ENCODE assay signal across 9 cellular contexts in the genomic region with DNA sequence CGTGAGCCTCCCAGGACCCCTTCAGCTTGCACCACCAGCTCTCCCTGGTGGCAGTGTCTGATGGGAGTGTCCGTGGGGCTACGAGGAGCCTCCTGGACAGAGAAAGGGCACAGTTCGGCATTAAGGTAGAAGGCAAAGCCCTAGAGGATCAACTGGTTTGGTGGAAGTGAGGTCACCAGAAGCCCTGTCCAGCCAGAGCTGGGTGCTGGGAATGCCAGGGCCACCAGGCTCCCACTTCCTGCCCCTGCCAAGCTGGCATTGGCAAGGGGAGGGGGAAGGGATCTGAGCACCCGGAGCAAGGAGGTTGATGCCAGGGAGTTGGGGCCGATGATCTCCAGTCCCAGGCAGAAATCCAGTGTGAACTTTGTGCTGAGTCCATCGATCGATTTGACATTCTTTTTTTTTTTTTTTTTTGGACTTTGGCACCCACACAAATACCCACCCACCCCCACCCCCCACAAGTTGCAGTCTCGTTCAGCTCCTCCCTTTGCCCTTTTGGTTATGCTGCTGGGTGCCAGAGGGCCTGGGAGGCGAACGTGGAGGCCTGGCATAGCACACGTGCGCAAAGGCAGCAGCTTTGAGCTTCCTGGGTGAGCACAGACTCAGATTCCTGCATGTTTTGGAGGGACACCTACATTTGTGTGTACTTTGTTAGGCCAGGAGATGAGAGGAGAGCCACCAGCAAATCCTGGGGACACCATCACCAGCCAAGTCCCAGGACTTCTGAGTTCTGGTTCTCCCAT. TPM values are rescaled to one million over a fixed set of nuclear protein-coding genes. Genes with fewer than 3 reads are reported as not detected.
DNase-seq lines count a peak whose midpoint lies in the region; ATAC-seq, FAIRE-seq and TF ChIP-seq lines count a peak whose summit lies in the region.
"Had no signal": no experiment of that assay in that cellular context is flagged by ENCODE, and none has a peak within 500 bp of the region (broad histone marks: within the 10 kb centered on the region; RNA-seq: fewer than 3 reads in every experiment).

No MANE protein-coding gene starts in this region.

- POLR2A ChIA-PET in K562 (lab: Yijun Ruan, JAX), result interaction anchor here (0.6 to 3.6 kb wide), 7 partner anchors 10 to 122 kb away, joined by 3 to 22 read pairs (median 3); a partner anchor contains a TSS

- peaks cover 14% of the 10 kb centered on the region; the same call in 1 of the 2 replicates for H4K20me1 ChIP-seq in K562 (replicated peaks; ENCODE audit: control insufficient read depth, insufficient read depth, low read length)

- BruUV-seq in K562 (replicated peaks; lab: Mats Ljungman, UMichigan), result no TSS peak

- peak overlapping the region; percentile 88 for H3K27ac Mint-ChIP-seq in activated naive CD4-positive, alpha-beta T cell treated with anti-CD3 and anti-CD28 coated beads, Interleukin-2, amount 10 ng/mL, durations not matched to agents 7 days and 5 days

- no peak overlapping the region for H2AFZ ChIP-seq in K562 (ENCODE audit: low read depth, low read length)

- H3K4me2 ChIP-seq in K562 (ENCODE audit: insufficient read depth, low read length), result peak overlapping the region; percentile 74

- no peak for TF ChIP-seq RAD21 in K562 (CRISPR knock-in tag; conservative IDR thresholded peaks at IDR 0.05 in 1 of 2, IDR thresholded peaks at IDR 0.05 in 1 of 2)

- H3K27ac ChIP-seq in K562 (ENCODE audit: extremely low read depth, low read depth, low read length), result no peak overlapping the region
- H3K27ac ChIP-seq in tibial nerve, result peak overlapping the region; percentile 65 to 94 (median 92)

- H3K9me3 ChIP-seq in K562 (replicated peaks; ENCODE audit: control insufficient read depth, insufficient read depth, low read depth, low read length), result no peaks in the 10 kb centered on the region
- H3K9me3 ChIP-seq in tibial nerve, result no peaks in the 10 kb centered on the region

- H3K79me2 ChIP-seq in K562 (ENCODE audit: control insufficient read depth, insufficient read depth, low read length), result peaks cover 61% of the 10 kb centered on the region

- peaks cover 6% of the 10 kb centered on the region for H3K9me1 ChIP-seq in K562 (ENCODE audit: control insufficient read depth, insufficient read depth, low read length)

- H3K36me3 ChIP-seq in K562 (ENCODE audit: control insufficient read depth, insufficient read depth, low read length), result peaks cover 13% of the 10 kb centered on the region; the same call in 2 of the 3 replicates
- no peaks in the 10 kb centered on the region for H3K36me3 ChIP-seq in tibial nerve

- H3K4me3 ChIP-seq in K562 (peak overlapping the region; percentile 93; the same call in 1 of the 2 replicates), tibial nerve (peak overlapping the region; percentile 82 to 98 (median 92))

- TF ChIP-seq CTCF in K562 (IDR thresholded peaks at IDR 0.05 in 2 of 3, conservative IDR thresholded peaks at IDR 0.05 in 1 of 3; ENCODE audit: insufficient read depth in 2 of 3, low read depth in 1 of 3, low read length in 3 of 3), result no peak
- no peak for TF ChIP-seq CTCF in tibial nerve (IDR thresholded peaks at IDR 0.05)

- no peaks in the 10 kb centered on the region for H3K27me3 Mint-ChIP-seq in activated naive CD4-positive, alpha-beta T cell treated with anti-CD3 and anti-CD28 coated beads, Interleukin-2, amount 10 ng/mL, durations not matched to agents 7 days and 5 days

- no peak for FAIRE-seq in K562 (lab: Jason Lieb, UNC)

- peaks cover 67% of the 10 kb centered on the region for H3K4me1 Mint-ChIP-seq in activated naive CD4-positive, alpha-beta T cell treated with anti-CD3 and anti-CD28 coated beads, Interleukin-2, amount 10 ng/mL, durations not matched to agents 7 days and 5 days

- in situ Hi-C loops in K562 (cut with MboI), result no loop called here

- no peak for TF ChIP-seq POLR2A in K562 (conservative IDR thresholded peaks at IDR 0.05)
- TF ChIP-seq POLR2A in tibial nerve (IDR thresholded peaks at IDR 0.05), result peak in 1 of 2 donors; percentile 16

- H3K9ac ChIP-seq in K562 (ENCODE audit: insufficient read depth in 1 of 2, low read depth in 2 of 2, low read length in 2 of 2), result peak overlapping the region; percentile 82 to 97; a peak in 2 of 4 replicates

- H3K27me3 ChIP-seq in K562 (ENCODE audit: control insufficient read depth in 2 of 2, insufficient read depth in 2 of 2, low read length in 2 of 2), result no peaks in the 10 kb centered on the region
- H3K27me3 ChIP-seq in tibial nerve, result no peaks in the 10 kb centered on the region

- CTCF ChIA-PET in activated naive CD4-positive, alpha-beta T cell treated with anti-CD3 and anti-CD28 coated beads, Interleukin-2, amount 10 ng/mL, durations not matched to agents 7 days and 5 days (lab: Charles Lee), result interaction anchor here (0.8 to 7.3 kb wide), 14 partner anchors 8 to 114 kb away, joined by 3 to 43 read pairs (median 6); a partner anchor contains a TSS
- CTCF ChIA-PET in K562 (lab: Yijun Ruan, JAX; ENCODE audit: low intra/inter-chr PET ratio), result no interaction called here

- intact Hi-C loops in K562 (cut with micrococcal nuclease), result no loop called here

- peak overlapping the region; percentile 99 for H3K4me3 Mint-ChIP-seq in activated naive CD4-positive, alpha-beta T cell treated with anti-CD3 and anti-CD28 coated beads, Interleukin-2, amount 10 ng/mL, durations not matched to agents 7 days and 5 days

- TF ChIP-seq EP300 in K562 (IDR thresholded peaks at IDR 0.05; ENCODE audit: low read length) (no peak), tibial nerve (IDR thresholded peaks at IDR 0.05) (peak in 1 of 2 donors; percentile 41)

- H3K4me1 ChIP-seq in K562 (replicated peaks in 1 of 2; ENCODE audit: control insufficient read depth in 2 of 2, insufficient read depth in 2 of 2, low read length in 2 of 2) (peaks cover 47 to 70% of the 10 kb centered on the region in 2 experiments), tibial nerve (peaks cover 0 to 78% (median 57%) of the 10 kb centered on the region in 4 donors)

- H3K9me3 Mint-ChIP-seq in activated naive CD4-positive, alpha-beta T cell treated with anti-CD3 and anti-CD28 coated beads, Interleukin-2, amount 10 ng/mL, durations not matched to agents 7 days and 5 days, result no peaks in the 10 kb centered on the region

- WGBS in K562 (ENCODE audit: insufficient coverage, low coverage, missing lambda C conversion rate), result 76% methylated on average over 11 of the region's 13 CpGs
- 15 to 26% methylated on average over 13 of the region's 13 CpGs for WGBS in tibial nerve, 2 donors

- DNase-seq in activated naive CD4-positive, alpha-beta T cell treated with anti-CD3 and anti-CD28 coated beads, Interleukin-2, amount 10 ng/mL, durations not matched to agents 7 days and 5 days, result no peak
- DNase-seq in activated naive CD4-positive, alpha-beta T cell treated with Interleukin-2 at 50 U/mL for 16 hours, result no peak
- DNase-seq in K562 (ENCODE audit: extremely low read depth in 1 of 4, low spot score in 3 of 4) (no peak), medulla oblongata (ENCODE audit: extremely low spot score) (peak; percentile 68), tibial nerve (ENCODE audit: low spot score in 2 of 2) (no peak), HCEC 1CT (no peak), AG08395 (ENCODE audit: low spot score) (no peak)
- DNase-seq in stimulated activated CD4-positive, alpha-beta T cell treated with anti-CD3 and anti-CD28 coated beads, Interleukin-12 subunit alpha, Interleukin-12 subunit beta, amount 100 ng/mL, for 4 hours, result no peak
- DNase-seq: stimulated activated CD4-positive, alpha-beta T cell treated with anti-CD3 and anti-CD28 coated beads, Interleukin-4, amount 100 ng/mL, for 24 hours had no signal

- H3K36me3 Mint-ChIP-seq in activated naive CD4-positive, alpha-beta T cell treated with anti-CD3 and anti-CD28 coated beads, Interleukin-2, amount 10 ng/mL, durations not matched to agents 7 days and 5 days, result peaks cover 47% of the 10 kb centered on the region

- ATAC-seq in K562, result no peak

RNA-seq across cellular contexts. Expression of a gene that starts 2.1 kb away (rescaled TPM):
- total RNA-seq in K562 (2011; cell fraction: chromatin; rRNA removed; ENCODE audit: low replicate concordance), result 18.4 and 49.5 TPM in 2 replicates
- 26.0 and 28.6 TPM in 2 replicates for total RNA-seq in K562 (2011; cell fraction: nucleolus; rRNA removed)
- total RNA-seq in K562 (2011; cell fraction: nucleoplasm; rRNA removed), result 29.0 and 37.5 TPM in 2 replicates
- 35.5 and 51.8 TPM in 2 replicates for total RNA-seq in K562 (2014; rRNA removed)
- total RNA-seq in K562 (2014; rRNA removed; fragmentation: Illumina TruSeq; extraction: Trizol), result 23.8 and 30.5 TPM in 2 replicates
- total RNA-seq in K562 (2015; rRNA removed; fragmentation: Illumina TruSeq; extraction: Trizol), result 38.9 and 40.2 TPM in 2 replicates
- 79.9 and 88.0 TPM in 2 replicates for total RNA-seq in K562 (2021)
- polyA plus RNA-seq in K562 (2011; rRNA removed), result 36.9 and 45.6 TPM in 2 replicates
- polyA plus RNA-seq in K562 (2011; cell fraction: cytosol; rRNA removed), result 59.4 and 62.4 TPM in 2 replicates
- 36.7 and 44.4 TPM in 2 replicates for polyA plus RNA-seq in K562 (2011; cell fraction: nucleus; rRNA removed)
- 42.9 and 66.5 TPM in 2 replicates for polyA plus RNA-seq in K562 (2012)
- polyA plus RNA-seq in K562 (2014; fragmentation: Illumina TruSeq; extraction: Trizol), result 64.8 and 78.7 TPM in 2 replicates
- polyA plus RNA-seq in K562 (2014; fragmentation: Nextera tagmentation; extraction: Ambion mirVana), result 10 to 100 TPM; 11.4 to 20.6 TPM
- polyA plus RNA-seq in K562 (2014; rRNA removed), result 44.9 and 50.1 TPM in 2 replicates
- polyA minus RNA-seq in K562 (2011; rRNA and poly(A)+ RNA removed), result 29.5 and 44.1 TPM in 2 replicates
- 35.7 and 39.5 TPM in 2 replicates for polyA minus RNA-seq in K562 (2011; cell fraction: cytosol; rRNA and poly(A)+ RNA removed)
- polyA minus RNA-seq in K562 (2011; cell fraction: nucleus; rRNA and poly(A)+ RNA removed), result 8.5 and 9.6 TPM in 2 replicates
- 10 to 100 TPM; 42.2 to 55.2 (median 53.0) TPM for total RNA-seq in tibial nerve

RNA-seq across cellular contexts. Expression of a gene that starts 13.4 kb away (rescaled TPM):
- not detected in 2 replicates for total RNA-seq in K562 (2011; cell fraction: chromatin; rRNA removed; ENCODE audit: low replicate concordance)
- not detected in 2 replicates for total RNA-seq in K562 (2011; cell fraction: nucleolus; rRNA removed)
- not detected in 2 replicates for total RNA-seq in K562 (2011; cell fraction: nucleoplasm; rRNA removed)
- not detected in 2 replicates for total RNA-seq in K562 (2014; rRNA removed)
- total RNA-seq in K562 (2014; rRNA removed; fragmentation: Illumina TruSeq; extraction: Trizol), result not detected in 2 replicates
- 0.11 and 0.23 TPM in 2 replicates for total RNA-seq in K562 (2015; rRNA removed; fragmentation: Illumina TruSeq; extraction: Trizol)
- 0.27 TPM in 1 of 2 replicates, not detected in the other for total RNA-seq in K562 (2021)
- 0.03 and 0.21 TPM in 2 replicates for polyA plus RNA-seq in K562 (2011; rRNA removed)
- 0.22 TPM in 1 of 2 replicates, not detected in the other for polyA plus RNA-seq in K562 (2011; cell fraction: cytosol; rRNA removed)
- polyA plus RNA-seq in K562 (2011; cell fraction: nucleus; rRNA removed), result 0.07 and 0.18 TPM in 2 replicates
- 0.19 and 0.22 TPM in 2 replicates for polyA plus RNA-seq in K562 (2012)
- polyA plus RNA-seq in K562 (2014; fragmentation: Illumina TruSeq; extraction: Trizol), result 0.04 and 0.12 TPM in 2 replicates
- polyA plus RNA-seq in K562 (2014; fragmentation: Nextera tagmentation; extraction: Ambion mirVana), result under 1 TPM in 1 of 2 experiments, not detected in 1; 0.03 TPM
- not detected in 2 replicates for polyA plus RNA-seq in K562 (2014; rRNA removed)
- polyA minus RNA-seq in K562 (2011; rRNA and poly(A)+ RNA removed), result 0.11 TPM in 1 of 2 replicates, not detected in the other
- not detected in 2 replicates for polyA minus RNA-seq in K562 (2011; cell fraction: cytosol; rRNA and poly(A)+ RNA removed)
- not detected in 2 replicates for polyA minus RNA-seq in K562 (2011; cell fraction: nucleus; rRNA and poly(A)+ RNA removed)
- total RNA-seq in tibial nerve, result 1 to 10 TPM in 3 of 4 donors, under 1 TPM in 1; 0.87 to 4.4 (median 2.3) TPM

RNA-seq across cellular contexts. Expression of a gene that starts 25.6 kb away (rescaled TPM):
- total RNA-seq in K562 (2011; cell fraction: chromatin; rRNA removed; ENCODE audit: low replicate concordance), result 145 and 300 TPM in 2 replicates
- 204 and 205 TPM in 2 replicates for total RNA-seq in K562 (2011; cell fraction: nucleolus; rRNA removed)
- 164 and 167 TPM in 2 replicates for total RNA-seq in K562 (2011; cell fraction: nucleoplasm; rRNA removed)
- 28.8 and 31.9 TPM in 2 replicates for total RNA-seq in K562 (2014; rRNA removed)
- total RNA-seq in K562 (2014; rRNA removed; fragmentation: Illumina TruSeq; extraction: Trizol), result 28.3 and 42.2 TPM in 2 replicates
- total RNA-seq in K562 (2015; rRNA removed; fragmentation: Illumina TruSeq; extraction: Trizol), result 39.4 and 40.8 TPM in 2 replicates
- 56.8 and 63.6 TPM in 2 replicates for total RNA-seq in K562 (2021)
- polyA plus RNA-seq in K562 (2011; rRNA removed), result 42.4 and 52.0 TPM in 2 replicates
- 38.3 and 39.8 TPM in 2 replicates for polyA plus RNA-seq in K562 (2011; cell fraction: cytosol; rRNA removed)
- 305 and 323 TPM in 2 replicates for polyA plus RNA-seq in K562 (2011; cell fraction: nucleus; rRNA removed)
- 49.7 and 52.4 TPM in 2 replicates for polyA plus RNA-seq in K562 (2012)
- 37.1 and 39.9 TPM in 2 replicates for polyA plus RNA-seq in K562 (2014; fragmentation: Illumina TruSeq; extraction: Trizol)
- 1 to 10 TPM; 4.2 to 5.9 TPM for polyA plus RNA-seq in K562 (2014; fragmentation: Nextera tagmentation; extraction: Ambion mirVana)
- 59.9 and 63.8 TPM in 2 replicates for polyA plus RNA-seq in K562 (2014; rRNA removed)
- 30.1 and 37.1 TPM in 2 replicates for polyA minus RNA-seq in K562 (2011; rRNA and poly(A)+ RNA removed)
- polyA minus RNA-seq in K562 (2011; cell fraction: cytosol; rRNA and poly(A)+ RNA removed), result 9.9 and 11.5 TPM in 2 replicates
- 60.3 and 89.4 TPM in 2 replicates for polyA minus RNA-seq in K562 (2011; cell fraction: nucleus; rRNA and poly(A)+ RNA removed)
- 10 to 100 TPM; 27.5 to 78.6 (median 43.2) TPM for total RNA-seq in tibial nerve

RNA-seq across cellular contexts. Expression of a gene that starts 37.8 kb away (rescaled TPM):
- not detected in 2 replicates for total RNA-seq in K562 (2011; cell fraction: chromatin; rRNA removed; ENCODE audit: low replicate concordance)
- total RNA-seq in K562 (2011; cell fraction: nucleolus; rRNA removed), result not detected in 2 replicates
- not detected in 2 replicates for total RNA-seq in K562 (2011; cell fraction: nucleoplasm; rRNA removed)
- total RNA-seq in K562 (2014; rRNA removed) (not detected in 2 replicates), K562 (2014; rRNA removed; fragmentation: Illumina TruSeq; extraction: Trizol) (not detected in 2 replicates), K562 (2015; rRNA removed; fragmentation: Illumina TruSeq; extraction: Trizol) (not detected in 2 replicates), K562 (2021) (not detected in 2 replicates), tibial nerve (1 to 10 TPM in 1 of 4 donors, not detected in 3; 2.1 TPM)
- polyA plus RNA-seq in K562 (2011; rRNA removed) (not detected in 2 replicates), K562 (2014; fragmentation: Illumina TruSeq; extraction: Trizol) (not detected in 2 replicates), K562 (2014; fragmentation: Nextera tagmentation; extraction: Ambion mirVana) (not detected), K562 (2014; rRNA removed) (not detected in 2 replicates)
- not detected in 2 replicates for polyA plus RNA-seq in K562 (2011; cell fraction: cytosol; rRNA removed)
- not detected in 2 replicates for polyA plus RNA-seq in K562 (2011; cell fraction: nucleus; rRNA removed)
- not detected in 2 replicates for polyA plus RNA-seq in K562 (2012)
- polyA minus RNA-seq in K562 (2011; rRNA and poly(A)+ RNA removed), result not detected in 2 replicates
- polyA minus RNA-seq in K562 (2011; cell fraction: cytosol; rRNA and poly(A)+ RNA removed), result not detected in 2 replicates
- polyA minus RNA-seq in K562 (2011; cell fraction: nucleus; rRNA and poly(A)+ RNA removed), result not detected in 2 replicates
